Comparison of ENCODE assay signal across 12 cellular contexts in genomic region chr3:122183893-122184590, GRCh38. TPM values are rescaled to one million over a fixed set of nuclear protein-coding genes. Genes with fewer than 3 reads are reported as not detected.
DNase-seq lines count a peak whose midpoint lies in the region; ATAC-seq and TF ChIP-seq lines count a peak whose summit lies in the region.
"Had no signal": no experiment of that assay in that cellular context is flagged by ENCODE, and none has a peak within 500 bp of the region (broad histone marks: within the 10 kb centered on the region; RNA-seq: fewer than 3 reads in every experiment).

No MANE protein-coding gene starts in this region.

- ATAC-seq in right lobe of liver (peak in 3 of 4 donors; percentile 15 to 49 (median 21)), upper lobe of right lung (peak; percentile 45), GM18520 (IDR thresholded peaks at IDR 0.05; ENCODE audit: unreplicated experiment) (no peak)

- peak in 1 of 2 donors; percentile 29 for DNase-seq in cardiac muscle cell (ENCODE audit: low read depth in 1 of 2, low spot score in 1 of 2)
- no peak for DNase-seq in cardiac septum (ENCODE audit: low spot score)
- DNase-seq in mammary epithelial cell: no peak
- DNase-seq in right lobe of liver: no peak
- DNase-seq in upper lobe of right lung: peak; percentile 57
- no peak for DNase-seq in tibial artery
- no peak for DNase-seq in Karpas-422
- DNase-seq: NCI-H1436; stimulated activated CD4-positive, alpha-beta T cell treated with anti-CD3 and anti-CD28 coated beads, Interleukin-12 subunit alpha, Interleukin-12 subunit beta, amount 100 ng/mL, for 4 hours had no signal

- no TSS peak for BruUV-seq in mammary epithelial cell (replicated peaks; lab: Mats Ljungman, UMichigan)

- WGBS in mammary epithelial cell (ENCODE audit: low coverage, missing lambda C conversion rate): 10% methylated on average over 27 of the region's 64 CpGs
- WGBS in right lobe of liver (ENCODE audit: insufficient coverage, low coverage, low lambda C conversion rate, missing lambda C conversion rate): 3% methylated on average over 20 of the region's 64 CpGs

- no peak for TF ChIP-seq CTCF in cardiac muscle cell (IDR thresholded peaks at IDR 0.05; ENCODE audit: low read depth, low read length)
- TF ChIP-seq CTCF in mammary epithelial cell (conservative IDR thresholded peaks at IDR 0.05 in 1 of 2, IDR thresholded peaks at IDR 0.05 in 1 of 2; ENCODE audit: extremely low read depth in 1 of 2, insufficient read depth in 1 of 2, low read depth in 1 of 2, low read length in 2 of 2): no peak
- no peak for TF ChIP-seq CTCF in right lobe of liver (IDR thresholded peaks at IDR 0.05)
- no peak for TF ChIP-seq CTCF in upper lobe of right lung (IDR thresholded peaks at IDR 0.05)
- no peak for TF ChIP-seq CTCF in tibial artery (IDR thresholded peaks at IDR 0.05)

- H3K4me2 ChIP-seq in mammary epithelial cell (ENCODE audit: insufficient read depth, low read depth, low read length) (peak overlapping the region; percentile 70), Karpas-422 (ENCODE audit: low read depth, low read length, poor library complexity, severe bottlenecking) (no peak overlapping the region)

- H3K4me1 ChIP-seq in cardiac muscle cell (ENCODE audit: low read depth) (peaks cover 3% of the 10 kb centered on the region), mammary epithelial cell (ENCODE audit: insufficient read depth, low read length) (peaks cover 9% of the 10 kb centered on the region), right lobe of liver (peaks cover 0 to 12% (median 0%) of the 10 kb centered on the region in 4 donors), upper lobe of right lung (peaks cover 11% of the 10 kb centered on the region), tibial artery (peaks cover 0 to 14% (median 6%) of the 10 kb centered on the region in 4 donors), Karpas-422 (ENCODE audit: low read length) (no peaks in the 10 kb centered on the region)

- no peaks in the 10 kb centered on the region for H4K20me1 ChIP-seq in mammary epithelial cell (ENCODE audit: insufficient read depth, low read length)
- H4K20me1 ChIP-seq in Karpas-422 (ENCODE audit: insufficient read depth, low read depth, low read length): no peaks in the 10 kb centered on the region

- no peak for TF ChIP-seq POLR2A in right lobe of liver (IDR thresholded peaks at IDR 0.05)

- H3K4me3 ChIP-seq in cardiac muscle cell (peak overlapping the region; percentile 31), mammary epithelial cell (replicated peaks in 1 of 3; ENCODE audit: insufficient read depth in 1 of 3, low read depth in 2 of 3, low read length in 3 of 3) (peak overlapping the region in 2 of 3 experiments; percentile 6 to 13), right lobe of liver (peak overlapping the region in 2 of 3 donors; percentile 6 to 26), upper lobe of right lung (peak overlapping the region; percentile 27), tibial artery (peak overlapping the region in 1 of 2 donors; percentile 5), Karpas-422 (ENCODE audit: low read length) (no peak overlapping the region)
- H3K4me3 ChIP-seq: SK-N-MC had no signal

- H3K9ac ChIP-seq in mammary epithelial cell (ENCODE audit: insufficient read depth, low read length) (no peak overlapping the region), Karpas-422 (ENCODE audit: low read length) (no peak overlapping the region)

- H3K27me3 ChIP-seq in cardiac muscle cell (peaks cover 82% of the 10 kb centered on the region), mammary epithelial cell (ENCODE audit: insufficient read depth, low read length) (peaks cover 16% of the 10 kb centered on the region), right lobe of liver (peaks cover 0 to 13% of the 10 kb centered on the region in 2 donors), upper lobe of right lung (peaks cover 24% of the 10 kb centered on the region), tibial artery (peaks cover 0 to 15% of the 10 kb centered on the region in 2 donors), Karpas-422 (ENCODE audit: low read length) (no peaks in the 10 kb centered on the region)

- H3K36me3 ChIP-seq in cardiac muscle cell: no peaks in the 10 kb centered on the region
- H3K36me3 ChIP-seq in mammary epithelial cell (ENCODE audit: insufficient read depth, low read length): no peaks in the 10 kb centered on the region
- no peaks in the 10 kb centered on the region for H3K36me3 ChIP-seq in right lobe of liver
- H3K36me3 ChIP-seq in upper lobe of right lung: no peaks in the 10 kb centered on the region
- H3K36me3 ChIP-seq in tibial artery: no peaks in the 10 kb centered on the region
- no peaks in the 10 kb centered on the region for H3K36me3 ChIP-seq in Karpas-422 (ENCODE audit: insufficient read depth, low read length)

- H2AFZ ChIP-seq in mammary epithelial cell (ENCODE audit: low read depth, low read length) (peak overlapping the region; percentile 63), Karpas-422 (ENCODE audit: low read length) (no peak overlapping the region)

- in situ Hi-C loops in mammary epithelial cell (cut with MboI; ENCODE audit: low sequenced_read_pairs in 2 of 2): no loop called here

- H3K9me3 ChIP-seq in cardiac muscle cell (ENCODE audit: low read depth) (no peaks in the 10 kb centered on the region), mammary epithelial cell (replicated peaks; ENCODE audit: insufficient read depth, low read length) (no peaks in the 10 kb centered on the region), right lobe of liver (no peaks in the 10 kb centered on the region), upper lobe of right lung (no peaks in the 10 kb centered on the region), tibial artery (no peaks in the 10 kb centered on the region), Karpas-422 (ENCODE audit: low read length) (no peaks in the 10 kb centered on the region)

- CTCF ChIA-PET in mammary epithelial cell (lab: Charles Lee; ENCODE audit: low non-redundant PET): interaction anchor here (0.6 kb wide), 1 partner anchor 11 kb away, joined by 4 read pairs; no protein-coding TSS in a partner anchor

- H3K79me2 ChIP-seq in mammary epithelial cell (ENCODE audit: insufficient read depth, low read length) (no peaks in the 10 kb centered on the region), Karpas-422 (ENCODE audit: low read length) (no peaks in the 10 kb centered on the region)

- H3K9me2 ChIP-seq in Karpas-422 (replicated peaks; ENCODE audit: insufficient read depth, low read length): no peaks in the 10 kb centered on the region

- intact Hi-C loops in cardiac septum (cut with DNase I): no loop called here
- intact Hi-C loops in mammary epithelial cell (cut with micrococcal nuclease): no loop called here
- intact Hi-C loops in right lobe of liver (cut with DNase I): no loop called here
- intact Hi-C loops in upper lobe of right lung (cut with DNase I): no loop called here
- intact Hi-C loops in tibial artery (cut with DNase I; ENCODE audit: low total_unique reads): no loop called here

- dilution Hi-C loops in mammary epithelial cell (cut with HindIII; ENCODE audit: low sequenced_read_pairs): no loop called here

- H3K27ac ChIP-seq in cardiac muscle cell: no peak overlapping the region
- no peak overlapping the region for H3K27ac ChIP-seq in mammary epithelial cell (ENCODE audit: insufficient read depth, low read depth, low read length)
- no peak overlapping the region for H3K27ac ChIP-seq in right lobe of liver
- H3K27ac ChIP-seq in upper lobe of right lung: no peak overlapping the region
- H3K27ac ChIP-seq in tibial artery: no peak overlapping the region
- H3K27ac ChIP-seq in Karpas-422 (ENCODE audit: low read length): no peak overlapping the region
- H3K27ac ChIP-seq: C4-2B, SK-N-MC had no signal

RNA-seq across cellular contexts. Expression of gene CASR, which starts 0.6 kb away (rescaled TPM):
- total RNA-seq in cardiac muscle cell (0.04 and 0.06 TPM in 2 replicates), cardiac septum (not detected), mammary epithelial cell (not detected), right lobe of liver (under 1 TPM in 5 of 6 experiments, not detected in 1; 0.06 to 0.16 (median 0.13) TPM), upper lobe of right lung (0.20 TPM)
- polyA plus RNA-seq in cardiac muscle cell (not detected in 2 replicates), mammary epithelial cell (not detected)
- not detected for polyA minus RNA-seq in mammary epithelial cell
- not detected in 2 replicates for total RNA-seq in Karpas-422 (2014; rRNA removed; shearing (Covaris generic); ENCODE audit: low replicate concordance)
